Comparison of ENCODE assay signal across 9 cellular contexts in the genomic region with DNA sequence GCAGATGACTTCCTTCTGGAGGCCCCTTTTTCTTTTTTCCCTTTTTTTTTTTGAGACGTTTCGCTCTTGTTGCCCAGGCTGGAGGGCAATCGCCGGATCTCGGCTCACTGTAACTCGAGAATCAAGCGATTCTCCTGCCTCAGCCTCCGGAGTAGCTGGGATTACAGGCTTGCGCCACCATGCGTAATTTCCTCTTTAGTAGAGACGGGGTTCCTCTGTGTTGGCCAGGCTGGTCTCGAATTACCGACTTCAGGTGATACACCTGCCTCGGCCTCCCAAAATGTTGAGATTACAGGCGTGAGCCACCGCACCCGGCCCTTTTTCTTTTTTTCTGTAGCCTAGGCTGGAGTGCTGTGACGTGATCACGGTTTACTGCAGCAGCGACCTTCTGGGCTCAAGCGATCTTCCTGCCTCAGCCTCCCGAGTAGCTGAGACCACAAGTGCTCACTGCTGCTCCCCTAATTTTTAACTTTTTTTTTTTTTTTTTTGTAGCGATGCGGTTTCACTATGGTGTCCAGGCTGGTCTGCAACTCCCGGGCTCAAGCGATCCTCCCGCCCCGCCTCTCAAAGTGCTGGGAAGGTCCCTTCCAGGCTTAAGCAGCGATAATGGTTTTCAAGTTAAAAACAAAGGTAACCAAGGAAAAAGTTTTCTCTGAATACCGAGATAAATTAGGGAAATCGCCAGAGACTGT. TPM values are rescaled to one million over a fixed set of nuclear protein-coding genes. Genes with fewer than 3 reads are reported as not detected.
A peak's percentile ranks its signal among the peaks of the same experiment; 100 is the strongest.
DNase-seq lines count a peak whose midpoint lies in the region; ATAC-seq, FAIRE-seq and TF ChIP-seq lines count a peak whose summit lies in the region.
"Had no signal": no experiment of that assay in that cellular context is flagged by ENCODE, and none has a peak within 500 bp of the region (broad histone marks: within the 10 kb centered on the region; RNA-seq: fewer than 3 reads in every experiment).

No MANE protein-coding gene starts in this region.

- H3K9ac ChIP-seq in keratinocyte (ENCODE audit: control insufficient read depth, extremely low read depth, insufficient read depth, low read length), result peak overlapping the region; percentile 98

- peak overlapping the region; percentile 87 for H2AFZ ChIP-seq in keratinocyte (ENCODE audit: control insufficient read depth, low read length)

- intact Hi-C loops in spleen (cut with DNase I; ENCODE audit: low total_unique reads), result loop anchor here (10.0 kb wide), 1 partner anchor 200 kb away; a partner anchor contains a TSS

- no peak for DNase-seq in D721Med (ENCODE audit: insufficient read length, low spot score)
- peak; percentile 37 for DNase-seq in Jurkat, Clone E6-1 (ENCODE audit: low read depth, low spot score)
- DNase-seq in T-helper 22 cell (ENCODE audit: low read depth), result peak; percentile 28
- DNase-seq in cardiac fibroblast (ENCODE audit: low read depth in 2 of 2), result peak; percentile 67 to 74
- DNase-seq in keratinocyte (ENCODE audit: low read depth, low spot score), result no peak
- peak; percentile 83 for DNase-seq in spleen

- FAIRE-seq in D721Med (lab: Jason Lieb, UNC) (no peak), keratinocyte (lab: Jason Lieb, UNC) (no peak)
- FAIRE-seq: colon had no signal

- H3K9me1 ChIP-seq in keratinocyte (ENCODE audit: control insufficient read depth, extremely low read depth, insufficient read depth, low read length), result no peaks in the 10 kb centered on the region

- H3K36me3 ChIP-seq in keratinocyte (ENCODE audit: control insufficient read depth in 2 of 2, extremely low read depth in 1 of 2, insufficient read depth in 2 of 2, low read length in 2 of 2), result no peaks in the 10 kb centered on the region
- H3K36me3 ChIP-seq in spleen, result peaks cover 0 to 9% (median 0%) of the 10 kb centered on the region in 6 donors

- ATAC-seq in GM19467 (IDR thresholded peaks at IDR 0.05; ENCODE audit: unreplicated experiment), result peak; percentile 20
- no peak for ATAC-seq in HG02884 (IDR thresholded peaks at IDR 0.05; ENCODE audit: unreplicated experiment)

- no peaks in the 10 kb centered on the region for H3K9me3 ChIP-seq in keratinocyte (ENCODE audit: control insufficient read depth, low read depth, low read length)
- no peaks in the 10 kb centered on the region for H3K9me3 ChIP-seq in spleen

- H4K20me1 ChIP-seq in keratinocyte (ENCODE audit: control insufficient read depth, extremely low read depth, insufficient read depth, low read length), result peaks cover 5% of the 10 kb centered on the region

- H3K4me3 ChIP-seq in Jurkat, Clone E6-1 (ENCODE audit: low read length), result peak overlapping the region; percentile 92
- peak overlapping the region; percentile 83 to 94 for H3K4me3 ChIP-seq in cardiac fibroblast (replicated peaks in 1 of 2; ENCODE audit: low read depth in 2 of 2, low read length in 2 of 2)
- H3K4me3 ChIP-seq in keratinocyte (ENCODE audit: control insufficient read depth in 2 of 3, extremely low read depth in 1 of 3, insufficient read depth in 2 of 3, low read depth in 1 of 3, low read length in 3 of 3), result peak overlapping the region; percentile 91 to 100 (median 96)
- H3K4me3 ChIP-seq in spleen, result peak overlapping the region; percentile 64 to 95 (median 85)

- H3K27ac ChIP-seq in keratinocyte (ENCODE audit: control insufficient read depth, insufficient read depth, low read length) (peak overlapping the region; percentile 92), spleen (peak overlapping the region; percentile 93 to 99 (median 97))

- peak overlapping the region; percentile 92 for H3K4me2 ChIP-seq in keratinocyte (ENCODE audit: control insufficient read depth, extremely low read depth, insufficient read depth, low read depth, low read length)

- H3K27me3 ChIP-seq in keratinocyte (ENCODE audit: control insufficient read depth, extremely low read depth, insufficient read depth, low read length) (no peaks in the 10 kb centered on the region), spleen (replicated peaks in 1 of 7) (no peaks in the 10 kb centered on the region)

- TF ChIP-seq POLR2A in spleen (IDR thresholded peaks at IDR 0.05), result no peak

- peak; percentile 18 for TF ChIP-seq CTCF in D721Med (IDR thresholded peaks at IDR 0.05; ENCODE audit: insufficient read depth, missing control alignments)
- TF ChIP-seq CTCF in cardiac fibroblast (IDR thresholded peaks at IDR 0.05; ENCODE audit: low read depth, low read length), result no peak
- TF ChIP-seq CTCF in keratinocyte (optimal IDR thresholded peaks at IDR 0.05 in 1 of 3, IDR thresholded peaks at IDR 0.05 in 1 of 3, conservative IDR thresholded peaks at IDR 0.05 in 1 of 3; ENCODE audit: extremely low read depth in 1 of 3, insufficient read depth in 2 of 3, low read length in 3 of 3), result peak in 2 of 3 experiments; percentile 15 to 40
- TF ChIP-seq CTCF in spleen (IDR thresholded peaks at IDR 0.05 in 8 of 11, conservative IDR thresholded peaks at IDR 0.05 in 3 of 11), result no peak

- dilution Hi-C loops in keratinocyte (cut with MboI; ENCODE audit: extremely low pct_ligation_motif_present, low sequenced_read_pairs), result no loop called here

- H3K4me1 ChIP-seq in keratinocyte (ENCODE audit: control insufficient read depth, extremely low read depth, insufficient read depth, low read length), result peaks cover 3% of the 10 kb centered on the region
- peaks cover 24 to 42% (median 39%) of the 10 kb centered on the region in 6 donors for H3K4me1 ChIP-seq in spleen

- H3K79me2 ChIP-seq in keratinocyte (ENCODE audit: control insufficient read depth, insufficient read depth, low read length), result peaks cover 41% of the 10 kb centered on the region

- 0 to 1% (median 0%) methylated on average over 31 of the region's 31 CpGs for WGBS in spleen, 5 donors

RNA-seq across cellular contexts. Expression of a gene that starts 1.0 kb away (rescaled TPM):
- 146 TPM for polyA plus RNA-seq in Jurkat, Clone E6-1 (2012; ENCODE audit: insufficient read depth, insufficient read length)
- polyA plus RNA-seq in keratinocyte, result 179 to 188 TPM (median 187 TPM) in 3 replicates
- 111 TPM for polyA plus RNA-seq in keratinocyte (2011; ENCODE audit: low read depth)
- 85.0 and 117 TPM in 2 replicates for polyA plus RNA-seq in keratinocyte (2011; cell fraction: cytosol; rRNA removed)
- 303 and 335 TPM in 2 replicates for polyA plus RNA-seq in keratinocyte (2011; cell fraction: nucleus; rRNA removed)
- polyA plus RNA-seq in keratinocyte (2012; ENCODE audit: low replicate concordance), result 88.5 and 128 TPM in 2 replicates
- 102 to 173 TPM (median 149 TPM) in 3 replicates for polyA minus RNA-seq in keratinocyte
- polyA minus RNA-seq in keratinocyte (2011; cell fraction: cytosol; rRNA and poly(A)+ RNA removed), result 40.7 TPM
- 77.6 and 143 TPM in 2 replicates for polyA minus RNA-seq in keratinocyte (2011; cell fraction: nucleus; rRNA and poly(A)+ RNA removed)
- total RNA-seq in spleen, result 100 to 1,000 TPM; 208 to 249 (median 232) TPM
- polyA plus RNA-seq in spleen, result 100 to 1,000 TPM in 2 of 3 donors, 10 to 100 TPM in 1; 99.0 to 131 (median 127) TPM

RNA-seq across cellular contexts. Expression of a gene that starts 10.4 kb away (rescaled TPM):
- polyA plus RNA-seq in Jurkat, Clone E6-1 (2012; ENCODE audit: insufficient read depth, insufficient read length), result 3.2 TPM
- polyA plus RNA-seq in keratinocyte (2.9 to 4.2 TPM (median 3.1 TPM) in 3 replicates), spleen (10 to 100 TPM in 1 of 3 donors, 1 to 10 TPM in 2; 8.7 to 13.7 (median 9.6) TPM)
- polyA plus RNA-seq in keratinocyte (2011; ENCODE audit: low read depth), result 5.1 TPM
- polyA plus RNA-seq in keratinocyte (2011; cell fraction: cytosol; rRNA removed), result 2.8 TPM in 2 replicates
- polyA plus RNA-seq in keratinocyte (2011; cell fraction: nucleus; rRNA removed), result 4.8 TPM in 2 replicates
- polyA plus RNA-seq in keratinocyte (2012; ENCODE audit: low replicate concordance), result 2.8 and 4.2 TPM in 2 replicates
- 2.9 to 5.3 TPM (median 4.1 TPM) in 3 replicates for polyA minus RNA-seq in keratinocyte
- polyA minus RNA-seq in keratinocyte (2011; cell fraction: cytosol; rRNA and poly(A)+ RNA removed), result not detected
- 1.4 and 2.2 TPM in 2 replicates for polyA minus RNA-seq in keratinocyte (2011; cell fraction: nucleus; rRNA and poly(A)+ RNA removed)
- total RNA-seq in spleen, result 10 to 100 TPM in 5 of 7 donors, 1 to 10 TPM in 2; 7.9 to 15.9 (median 10.6) TPM

RNA-seq across cellular contexts. Expression of a gene that starts 48.6 kb away (rescaled TPM):
- 15.4 TPM for polyA plus RNA-seq in Jurkat, Clone E6-1 (2012; ENCODE audit: insufficient read depth, insufficient read length)
- 10.8 to 16.0 TPM (median 12.8 TPM) in 3 replicates for polyA plus RNA-seq in keratinocyte
- 4.2 TPM for polyA plus RNA-seq in keratinocyte (2011; ENCODE audit: low read depth)
- polyA plus RNA-seq in keratinocyte (2011; cell fraction: cytosol; rRNA removed), result 9.1 and 11.1 TPM in 2 replicates
- polyA plus RNA-seq in keratinocyte (2011; cell fraction: nucleus; rRNA removed), result 24.3 and 27.1 TPM in 2 replicates
- 11.7 and 12.8 TPM in 2 replicates for polyA plus RNA-seq in keratinocyte (2012; ENCODE audit: low replicate concordance)
- 15.1 to 25.6 TPM (median 16.3 TPM) in 3 replicates for polyA minus RNA-seq in keratinocyte
- 10.7 TPM for polyA minus RNA-seq in keratinocyte (2011; cell fraction: cytosol; rRNA and poly(A)+ RNA removed)
- polyA minus RNA-seq in keratinocyte (2011; cell fraction: nucleus; rRNA and poly(A)+ RNA removed), result 13.3 and 19.9 TPM in 2 replicates
- 10 to 100 TPM; 25.5 to 37.5 (median 31.1) TPM for total RNA-seq in spleen
- polyA plus RNA-seq in spleen, result 1 to 10 TPM; 3.1 to 8.1 (median 3.3) TPM

Comparison
In these comparisons a context has a peak if more than half of its experiments do, and no peak if none do; other contexts are left out.
1. DNase-seq: peak in Jurkat, Clone E6-1 (single experiment), T-helper 22 cell (single experiment), cardiac fibroblast (2 of 2) and spleen (single experiment); none in D721Med (single experiment) and keratinocyte (single experiment).
2. CTCF ChIP-seq: peak in D721Med (single experiment) and keratinocyte (2 of 3); none in cardiac fibroblast (single experiment) and spleen (0 of 11).
3. Peak in every context shown above with its lines, with median percentiles within 50 percentile points of each other: H3K4me3 ChIP-seq.